Comparison of ENCODE assay signal across 8 cellular contexts in genomic region chr13:94674609-94675348, GRCh38. TPM values are rescaled to one million over a fixed set of nuclear protein-coding genes. Genes with fewer than 3 reads are reported as not detected.
DNase-seq lines count a peak whose midpoint lies in the region; ATAC-seq and TF ChIP-seq lines count a peak whose summit lies in the region.

No MANE protein-coding gene starts in this region.

- ATAC-seq in GM19438 (IDR thresholded peaks at IDR 0.05; ENCODE audit: low read depth, unreplicated experiment), result peak; percentile 62

- H3K4me3 Mint-ChIP-seq in Caco-2 (ENCODE audit: unreplicated experiment), result no peak overlapping the region

- H3K4me2 ChIP-seq in Karpas-422 (ENCODE audit: low read depth, low read length, poor library complexity, severe bottlenecking), result no peak overlapping the region

- DNase-seq in Caco-2 (peak; percentile 65 to 75), Karpas-422 (peak; percentile 81), SJSA1 (ENCODE audit: low read depth in 1 of 2, low spot score in 2 of 2) (peak; percentile 4 to 41), ascending aorta (ENCODE audit: low spot score in 2 of 2) (no peak), kidney epithelial cell (ENCODE audit: low read depth) (peak; percentile 12), cerebellar nuclear complex (lab: John Stamatoyannopoulos, UW) (no peak)
- DNase-seq in stimulated activated CD8-positive, alpha-beta memory T cell treated with anti-CD3 and anti-CD28 coated beads, Interleukin-12 subunit alpha, Interleukin-12 subunit beta, amount 100 ng/mL, for 24 hours (ENCODE audit: extremely low read depth), result peak; percentile 14

- H3K27me3 ChIP-seq in Caco-2 (replicated peaks; ENCODE audit: control insufficient read depth, insufficient read depth, low read length), result no peaks in the 10 kb centered on the region
- no peaks in the 10 kb centered on the region for H3K27me3 ChIP-seq in Karpas-422 (ENCODE audit: low read length)
- H3K27me3 ChIP-seq in SJSA1 (replicated peaks), result no peaks in the 10 kb centered on the region; the same call in 1 of the 2 replicates
- H3K27me3 ChIP-seq in ascending aorta, result no peaks in the 10 kb centered on the region
- H3K27me3 ChIP-seq in kidney epithelial cell (ENCODE audit: control insufficient read depth, insufficient read depth, low read length), result peaks cover 7% of the 10 kb centered on the region

- POLR2A ChIA-PET in Caco-2 (lab: Charles Lee), result no interaction called here

- no peaks in the 10 kb centered on the region for H3K4me1 Mint-ChIP-seq in Caco-2 (ENCODE audit: low read depth, unreplicated experiment)

- H3K36me3 Mint-ChIP-seq in Caco-2 (ENCODE audit: insufficient read depth, unreplicated experiment), result no peaks in the 10 kb centered on the region

- H3K27ac Mint-ChIP-seq in Caco-2 (ENCODE audit: unreplicated experiment), result no peak overlapping the region

- no peak overlapping the region for H3K4me3 ChIP-seq in Caco-2 (ENCODE audit: low read depth, low read length)
- H3K4me3 ChIP-seq in Karpas-422 (ENCODE audit: low read length), result no peak overlapping the region
- H3K4me3 ChIP-seq in SJSA1, result no peak overlapping the region
- no peak overlapping the region for H3K4me3 ChIP-seq in ascending aorta
- H3K4me3 ChIP-seq in kidney epithelial cell (ENCODE audit: low read depth, low read length), result no peak overlapping the region

- no peaks in the 10 kb centered on the region for H3K4me1 ChIP-seq in Caco-2
- no peaks in the 10 kb centered on the region for H3K4me1 ChIP-seq in Karpas-422 (ENCODE audit: low read length)
- no peaks in the 10 kb centered on the region for H3K4me1 ChIP-seq in SJSA1 (replicated peaks)
- H3K4me1 ChIP-seq in ascending aorta, result no peaks in the 10 kb centered on the region

- H3K79me2 ChIP-seq in Karpas-422 (ENCODE audit: low read length), result no peaks in the 10 kb centered on the region

- H3K36me3 ChIP-seq in Caco-2 (ENCODE audit: control insufficient read depth, insufficient read depth, low read length), result no peaks in the 10 kb centered on the region
- no peaks in the 10 kb centered on the region for H3K36me3 ChIP-seq in Karpas-422 (ENCODE audit: insufficient read depth, low read length)
- H3K36me3 ChIP-seq in SJSA1, result no peaks in the 10 kb centered on the region
- no peaks in the 10 kb centered on the region for H3K36me3 ChIP-seq in ascending aorta
- no peaks in the 10 kb centered on the region for H3K36me3 ChIP-seq in kidney epithelial cell (ENCODE audit: control insufficient read depth, insufficient read depth, low read length)

- H3K9me3 Mint-ChIP-seq in Caco-2 (ENCODE audit: unreplicated experiment), result no peaks in the 10 kb centered on the region

- intact Hi-C loops in Caco-2 (cut with micrococcal nuclease; ENCODE audit: unreplicated experiment) (loop anchor here (1.0 to 2.0 kb wide), 4 partner anchors 276 to 804 kb away; no protein-coding TSS in a partner anchor), ascending aorta (cut with DNase I) (no loop called here)

- peak; percentile 76 to 90 for TF ChIP-seq CTCF in Caco-2 (IDR thresholded peaks at IDR 0.05; ENCODE audit: insufficient read depth in 1 of 2, low read depth in 1 of 2, low read length in 1 of 2, severe bottlenecking in 1 of 2, unreplicated experiment in 1 of 2)
- peak in 2 of 3 experiments; percentile 19 to 31 for TF ChIP-seq CTCF in ascending aorta (IDR thresholded peaks at IDR 0.05)
- peak; percentile 80 for TF ChIP-seq CTCF in kidney epithelial cell (IDR thresholded peaks at IDR 0.05; ENCODE audit: insufficient read depth, low read length, poor library complexity, severe bottlenecking)

- H4K20me1 ChIP-seq in Karpas-422 (ENCODE audit: insufficient read depth, low read depth, low read length), result no peaks in the 10 kb centered on the region

- no peak overlapping the region for H3K27ac ChIP-seq in Karpas-422 (ENCODE audit: low read length)
- no peak overlapping the region for H3K27ac ChIP-seq in SJSA1
- H3K27ac ChIP-seq in ascending aorta, result no peak overlapping the region

- no peaks in the 10 kb centered on the region for H3K9me2 ChIP-seq in Karpas-422 (replicated peaks; ENCODE audit: insufficient read depth, low read length)

- no peaks in the 10 kb centered on the region for H3K9me3 ChIP-seq in Caco-2
- no peaks in the 10 kb centered on the region for H3K9me3 ChIP-seq in Karpas-422 (ENCODE audit: low read length)
- no peaks in the 10 kb centered on the region for H3K9me3 ChIP-seq in SJSA1 (replicated peaks)
- H3K9me3 ChIP-seq in ascending aorta, result no peaks in the 10 kb centered on the region

- CTCF ChIA-PET in Caco-2 (lab: Charles Lee), result interaction anchor here (0.6 to 1.0 kb wide), 3 partner anchors 14 to 729 kb away, joined by 3 to 4 read pairs (median 3); no protein-coding TSS in a partner anchor

- no TSS peak for BruUV-seq in Caco-2 (replicated peaks; lab: Mats Ljungman, UMichigan)

- peaks cover 17% of the 10 kb centered on the region for H3K27me3 Mint-ChIP-seq in Caco-2 (ENCODE audit: insufficient read depth, unreplicated experiment)

- H3K9ac ChIP-seq in Karpas-422 (ENCODE audit: low read length), result no peak overlapping the region

- H2AFZ ChIP-seq in Karpas-422 (ENCODE audit: low read length), result no peak overlapping the region

RNA-seq across cellular contexts. Expression of gene SOX21, which starts 37.6 kb away (rescaled TPM):
- total RNA-seq in Caco-2 (2022), result 0.14 TPM in 1 of 2 replicates, not detected in the other
- total RNA-seq in Karpas-422 (2014; rRNA removed; shearing (Covaris generic); ENCODE audit: low replicate concordance), result not detected in 2 replicates
- total RNA-seq in SJSA1 (2014; rRNA removed; shearing (Covaris generic)), result not detected in 2 replicates
- not detected for total RNA-seq in ascending aorta
- total RNA-seq in kidney epithelial cell, result not detected in 2 replicates

Comparison
In these comparisons a context has a peak if more than half of its experiments do, and no peak if none do; other contexts are left out.
1. DNase-seq: peak in Caco-2 (2 of 2), Karpas-422 (single experiment), SJSA1 (2 of 2), kidney epithelial cell (single experiment) and stimulated activated CD8-positive, alpha-beta memory T cell treated with anti-CD3 and anti-CD28 coated beads, Interleukin-12 subunit alpha, Interleukin-12 subunit beta, amount 100 ng/mL, for 24 hours (single experiment); none in ascending aorta (0 of 2) and cerebellar nuclear complex (0 of 2).
2. CTCF ChIP-seq: peak in every context shown above with its lines; median percentile 83 in Caco-2; 80 in kidney epithelial cell; 25 in ascending aorta.